6 cellular contexts compared by ENCODE assay signal in the genomic region with DNA sequence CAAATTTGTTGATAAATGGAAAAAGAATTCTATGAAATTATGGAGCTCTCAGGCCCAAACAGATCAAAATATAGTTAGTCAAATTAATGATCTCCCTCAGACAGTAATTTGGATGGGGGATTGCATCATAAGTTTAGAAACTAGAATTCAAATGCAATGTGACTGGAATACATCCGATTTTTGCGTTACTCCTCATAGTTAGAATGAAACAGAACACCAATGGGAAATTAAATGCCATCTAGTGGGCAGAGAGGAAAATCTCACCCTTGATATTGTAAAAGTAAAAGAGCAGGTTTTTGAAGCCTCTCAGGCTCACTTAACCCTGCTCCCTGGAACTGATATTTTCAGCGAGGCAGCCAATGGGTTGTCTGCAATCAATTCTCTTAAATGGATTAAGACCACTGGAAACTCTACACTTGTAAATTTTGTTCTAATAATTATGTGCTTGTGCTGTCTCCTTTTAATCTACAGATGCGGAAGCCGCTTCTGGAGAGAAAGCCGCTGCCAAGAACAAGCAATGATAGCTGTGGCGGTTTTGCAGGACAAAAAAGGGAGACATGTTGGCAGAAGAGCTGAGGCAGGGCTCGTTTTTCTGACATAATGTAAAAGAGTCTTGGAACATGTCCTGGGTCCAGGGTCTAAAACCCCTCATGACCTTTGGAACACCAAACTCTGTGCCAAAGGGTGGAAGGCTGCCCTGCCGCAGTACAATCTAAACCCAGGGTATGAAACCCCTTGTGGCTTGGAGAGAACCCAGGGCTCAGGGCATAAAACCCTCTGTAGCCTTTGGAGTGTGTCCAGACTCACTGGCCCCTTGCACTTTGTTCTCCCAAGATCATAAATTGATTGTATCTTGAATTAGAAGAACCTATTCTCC. TPM values are rescaled to one million over a fixed set of nuclear protein-coding genes. Genes with fewer than 3 reads are reported as not detected.
A peak's percentile ranks its signal among the peaks of the same experiment; 100 is the strongest.
DNase-seq lines count a peak whose midpoint lies in the region; ATAC-seq lines count a peak whose summit lies in the region.

No MANE protein-coding gene starts in this region.

- no peaks in the 10 kb centered on the region for H3K27me3 Mint-ChIP-seq in activated naive CD8-positive, alpha-beta T cell treated with anti-CD3 and anti-CD28 coated beads, Interleukin-2, amount 10 ng/mL, durations not matched to agents 7 days and 5 days

- H3K4me3 Mint-ChIP-seq in activated naive CD8-positive, alpha-beta T cell treated with anti-CD3 and anti-CD28 coated beads, Interleukin-2, amount 10 ng/mL, durations not matched to agents 7 days and 5 days = no peak overlapping the region

- no peak for ATAC-seq in activated naive CD8-positive, alpha-beta T cell treated with anti-CD3 and anti-CD28 coated beads, Interleukin-2, amount 10 ng/mL, durations not matched to agents 7 days and 5 days (ENCODE audit: low read depth)
- ATAC-seq in HG03139 (IDR thresholded peaks at IDR 0.05; ENCODE audit: unreplicated experiment) = no peak

- POLR2A ChIA-PET in activated naive CD8-positive, alpha-beta T cell treated with anti-CD3 and anti-CD28 coated beads, Interleukin-2, amount 10 ng/mL, durations not matched to agents 7 days and 5 days (lab: Charles Lee) = no interaction called here

- H3K27ac Mint-ChIP-seq in activated naive CD8-positive, alpha-beta T cell treated with anti-CD3 and anti-CD28 coated beads, Interleukin-2, amount 10 ng/mL, durations not matched to agents 7 days and 5 days = peak overlapping the region; percentile 25

- H3K36me3 Mint-ChIP-seq in activated naive CD8-positive, alpha-beta T cell treated with anti-CD3 and anti-CD28 coated beads, Interleukin-2, amount 10 ng/mL, durations not matched to agents 7 days and 5 days = peaks cover 41% of the 10 kb centered on the region

- H3K4me1 Mint-ChIP-seq in activated naive CD8-positive, alpha-beta T cell treated with anti-CD3 and anti-CD28 coated beads, Interleukin-2, amount 10 ng/mL, durations not matched to agents 7 days and 5 days = peaks cover 5% of the 10 kb centered on the region

- peaks cover 8% of the 10 kb centered on the region for H3K9me3 Mint-ChIP-seq in activated naive CD8-positive, alpha-beta T cell treated with anti-CD3 and anti-CD28 coated beads, Interleukin-2, amount 10 ng/mL, durations not matched to agents 7 days and 5 days

- peak; percentile 48 for DNase-seq in SIG-M5 treated with dmso at 0.1 percent for 504 hours (lab: John Stamatoyannopoulos, UW; ENCODE audit: unreplicated experiment)
- DNase-seq in SIG-M5 (lab: John Stamatoyannopoulos, UW) = no peak
- DNase-seq in activated naive CD8-positive, alpha-beta T cell treated with anti-CD3 and anti-CD28 coated beads, Interleukin-2, amount 10 ng/mL, durations not matched to agents 7 days and 5 days = no peak
- DNase-seq in midbrain (lab: John Stamatoyannopoulos, UW) = peak; percentile 12
- DNase-seq in NCI-H774 (lab: John Stamatoyannopoulos, UW) = no peak

RNA-seq across cellular contexts. Expression of a gene that starts 12.9 kb away (rescaled TPM):
- 10 to 100 TPM; 35.8 to 36.5 TPM for total RNA-seq in activated naive CD8-positive, alpha-beta T cell treated with anti-CD3 and anti-CD28 coated beads, Interleukin-2, amount 10 ng/mL, durations not matched to agents 7 days and 5 days

RNA-seq across cellular contexts. Expression of a gene that starts 14.7 kb away (rescaled TPM):
- total RNA-seq in activated naive CD8-positive, alpha-beta T cell treated with anti-CD3 and anti-CD28 coated beads, Interleukin-2, amount 10 ng/mL, durations not matched to agents 7 days and 5 days = 10 to 100 TPM; 38.4 to 43.3 TPM

RNA-seq across cellular contexts. Expression of a gene that starts 31.7 kb away (rescaled TPM):
- 10 to 100 TPM; 14.8 to 16.8 TPM for total RNA-seq in activated naive CD8-positive, alpha-beta T cell treated with anti-CD3 and anti-CD28 coated beads, Interleukin-2, amount 10 ng/mL, durations not matched to agents 7 days and 5 days

RNA-seq across cellular contexts. Expression of a gene that starts 44.0 kb away (rescaled TPM):
- total RNA-seq in activated naive CD8-positive, alpha-beta T cell treated with anti-CD3 and anti-CD28 coated beads, Interleukin-2, amount 10 ng/mL, durations not matched to agents 7 days and 5 days = 10 to 100 TPM; 16.0 to 18.8 TPM

RNA-seq across cellular contexts. Expression of a gene that starts 53.9 kb away (rescaled TPM):
- total RNA-seq in activated naive CD8-positive, alpha-beta T cell treated with anti-CD3 and anti-CD28 coated beads, Interleukin-2, amount 10 ng/mL, durations not matched to agents 7 days and 5 days = 10 to 100 TPM; 46.6 to 52.7 TPM

Comparison
In these comparisons a context has a peak if more than half of its experiments do, and no peak if none do; other contexts are left out.
1. DNase-seq: peak in SIG-M5 treated with dmso at 0.1 percent for 504 hours (single experiment) and midbrain (single experiment); none in SIG-M5 (single experiment), activated naive CD8-positive, alpha-beta T cell treated with anti-CD3 and anti-CD28 coated beads, Interleukin-2, amount 10 ng/mL, durations not matched to agents 7 days and 5 days (single experiment) and NCI-H774 (single experiment).